ENCODE assay signal across 12 cellular contexts in the genomic region with DNA sequence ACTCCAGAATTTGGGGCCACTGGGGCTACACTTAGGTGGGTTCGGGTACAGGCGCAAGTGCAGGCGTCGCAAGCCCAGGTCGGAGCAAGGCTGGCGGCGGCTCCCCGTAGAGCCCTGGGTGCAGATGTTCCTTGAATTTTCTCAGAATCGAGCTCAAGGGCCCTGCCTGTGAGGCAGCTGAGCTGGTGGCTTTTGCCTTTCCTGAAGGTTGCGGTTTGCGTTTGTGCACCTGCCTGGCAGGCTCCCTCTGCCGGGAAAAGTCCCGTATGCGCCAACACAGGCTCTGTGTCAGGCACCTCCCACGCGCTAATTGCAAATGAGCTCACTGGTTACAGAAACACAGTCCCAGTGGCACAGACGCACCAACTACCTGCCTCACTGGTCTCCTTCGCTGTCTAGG. TPM values are rescaled to one million over a fixed set of nuclear protein-coding genes. Genes with fewer than 3 reads are reported as not detected.
DNase-seq lines count a peak whose midpoint lies in the region; ATAC-seq and TF ChIP-seq lines count a peak whose summit lies in the region.
"Had no signal": no experiment of that assay in that cellular context is flagged by ENCODE, and none has a peak within 500 bp of the region (broad histone marks: within the 10 kb centered on the region; RNA-seq: fewer than 3 reads in every experiment).

No MANE protein-coding gene starts in this region.

- ATAC-seq in activated CD8-positive, alpha-beta T cell treated with anti-CD3 and anti-CD28 coated beads for 36 hours: peak; percentile 73
- ATAC-seq in esophagus mucosa: peak; percentile 24
- ATAC-seq in HG03039 (IDR thresholded peaks at IDR 0.05; ENCODE audit: unreplicated experiment): no peak

- no peak overlapping the region for H3K4me3 Mint-ChIP-seq in activated CD8-positive, alpha-beta T cell treated with anti-CD3 and anti-CD28 coated beads for 36 hours

- peaks cover 19% of the 10 kb centered on the region for H3K4me1 Mint-ChIP-seq in activated CD8-positive, alpha-beta T cell treated with anti-CD3 and anti-CD28 coated beads for 36 hours (ENCODE audit: low read depth)

- peak; percentile 57 for DNase-seq in NCI-H2196 treated with DMSO at 0.1 percent for 48 hours (lab: John Stamatoyannopoulos, UW; ENCODE audit: unreplicated experiment)
- DNase-seq in activated CD8-positive, alpha-beta T cell treated with anti-CD3 and anti-CD28 coated beads for 36 hours: peak; percentile 76
- DNase-seq in stimulated activated CD8-positive, alpha-beta memory T cell treated with anti-CD3 and anti-CD28 coated beads, Interleukin-4, amount 100 ng/mL, for 48 hours: peak; percentile 58
- DNase-seq in DMS79 (lab: John Stamatoyannopoulos, UW): no peak
- DNase-seq in AG08396 (ENCODE audit: low spot score): no peak
- DNase-seq: Calu3, NCI-H748 treated with DMSO at 0.1 percent for 48 hours had no signal

- CTCF ChIA-PET in activated CD8-positive, alpha-beta T cell treated with anti-CD3 and anti-CD28 coated beads for 36 hours (lab: Charles Lee): interaction anchor here (1.0 to 1.8 kb wide), 3 partner anchors 9 to 190 kb away, joined by 4 to 10 read pairs (median 5); no protein-coding TSS in a partner anchor

- POLR2A ChIA-PET in activated CD8-positive, alpha-beta T cell treated with anti-CD3 and anti-CD28 coated beads for 36 hours (lab: Charles Lee): interaction anchor here (0.5 to 1.8 kb wide), 4 partner anchors 13 to 30 kb away, joined by 3 to 6 read pairs (median 4); a partner anchor contains a TSS

- H3K9me3 Mint-ChIP-seq in activated CD8-positive, alpha-beta T cell treated with anti-CD3 and anti-CD28 coated beads for 36 hours: no peaks in the 10 kb centered on the region

- H3K36me3 Mint-ChIP-seq in activated CD8-positive, alpha-beta T cell treated with anti-CD3 and anti-CD28 coated beads for 36 hours (ENCODE audit: low read depth): peaks cover 24% of the 10 kb centered on the region

- H3K27ac Mint-ChIP-seq in activated CD8-positive, alpha-beta T cell treated with anti-CD3 and anti-CD28 coated beads for 36 hours: peak overlapping the region; percentile 57

- no peaks in the 10 kb centered on the region for H3K27me3 Mint-ChIP-seq in activated CD8-positive, alpha-beta T cell treated with anti-CD3 and anti-CD28 coated beads for 36 hours

- TF ChIP-seq CTCF in activated CD8-positive, alpha-beta T cell treated with anti-CD3 and anti-CD28 coated beads for 36 hours (IDR thresholded peaks at IDR 0.05): no peak

- intact Hi-C loops in activated CD8-positive, alpha-beta T cell treated with anti-CD3 and anti-CD28 coated beads for 36 hours (cut with micrococcal nuclease): no loop called here

RNA-seq across cellular contexts. Expression of a gene that starts 5.9 kb away (rescaled TPM):
- total RNA-seq in activated CD8-positive, alpha-beta T cell treated with anti-CD3 and anti-CD28 coated beads for 36 hours: 10 to 100 TPM; 15.7 to 17.0 TPM
- 11.1 TPM for total RNA-seq in esophagus mucosa

RNA-seq across cellular contexts. Expression of a gene that starts 11.3 kb away (rescaled TPM):
- total RNA-seq in activated CD8-positive, alpha-beta T cell treated with anti-CD3 and anti-CD28 coated beads for 36 hours: not detected
- not detected for total RNA-seq in esophagus mucosa
- total RNA-seq: bronchial epithelial cell, Calu3, GM12878, SK-MEL-5 had no signal

RNA-seq across cellular contexts. Expression of a gene that starts 11.6 kb away (rescaled TPM):
- 10 to 100 TPM; 39.9 to 40.9 TPM for total RNA-seq in activated CD8-positive, alpha-beta T cell treated with anti-CD3 and anti-CD28 coated beads for 36 hours
- 38.5 TPM for total RNA-seq in esophagus mucosa

RNA-seq across cellular contexts. Expression of a gene that starts 14.2 kb away (rescaled TPM):
- total RNA-seq in activated CD8-positive, alpha-beta T cell treated with anti-CD3 and anti-CD28 coated beads for 36 hours: 1 to 10 TPM; 1.6 to 3.8 TPM
- total RNA-seq in esophagus mucosa: not detected
- total RNA-seq: bronchial epithelial cell, SK-MEL-5 had no signal

RNA-seq across cellular contexts. Expression of a gene that starts 44.4 kb away (rescaled TPM):
- 1 to 10 TPM; 1.6 to 2.4 TPM for total RNA-seq in activated CD8-positive, alpha-beta T cell treated with anti-CD3 and anti-CD28 coated beads for 36 hours
- total RNA-seq in esophagus mucosa: 0.84 TPM
- total RNA-seq: bronchial epithelial cell, SK-MEL-5 had no signal

Comparison
In these comparisons a context has a peak if more than half of its experiments do, and no peak if none do; other contexts are left out.
1. DNase-seq: peak in NCI-H2196 treated with DMSO at 0.1 percent for 48 hours (single experiment), activated CD8-positive, alpha-beta T cell treated with anti-CD3 and anti-CD28 coated beads for 36 hours (single experiment) and stimulated activated CD8-positive, alpha-beta memory T cell treated with anti-CD3 and anti-CD28 coated beads, Interleukin-4, amount 100 ng/mL, for 48 hours (single experiment); none in DMS79 (single experiment) and AG08396 (single experiment).